Comparison of ENCODE assay signal across 13 cellular contexts in the genomic region with DNA sequence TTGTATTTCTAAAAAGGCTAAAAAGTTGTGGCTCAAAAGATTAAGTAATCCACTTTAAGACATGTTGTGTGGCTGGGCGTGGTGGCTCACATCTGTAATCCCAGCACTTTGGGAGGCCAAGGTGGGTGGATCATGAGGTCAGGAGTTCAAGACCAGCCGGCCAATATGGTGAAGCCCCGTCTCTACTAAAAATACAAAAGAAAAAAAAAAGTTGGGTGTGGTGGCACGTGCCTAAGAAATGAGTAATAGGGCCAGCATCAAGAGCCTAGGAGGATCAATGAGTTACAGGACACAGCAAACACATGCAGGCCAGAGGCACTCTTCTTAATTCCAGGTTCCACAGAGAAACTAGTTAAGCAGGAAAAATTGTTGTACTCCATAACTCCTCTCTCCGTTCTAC.
DNase-seq lines count a peak whose midpoint lies in the region; ATAC-seq, FAIRE-seq and TF ChIP-seq lines count a peak whose summit lies in the region.
"Had no signal": no experiment of that assay in that cellular context is flagged by ENCODE, and none has a peak within 500 bp of the region (broad histone marks: within the 10 kb centered on the region; RNA-seq: fewer than 3 reads in every experiment).

No MANE protein-coding gene starts in this region.

- in situ Hi-C loops in K562 (cut with MboI), result no loop called here
- in situ Hi-C loops in G401 (cut with HindIII; ENCODE audit: low sequenced_read_pairs), result no loop called here

- ATAC-seq in K562, result peak; percentile 45
- ATAC-seq in HG02571 (IDR thresholded peaks at IDR 0.05; ENCODE audit: unreplicated experiment), result no peak
- ATAC-seq: effector memory CD8-positive, alpha-beta T cell had no signal

- H3K9me3 Mint-ChIP-seq in MCF 10A (ENCODE audit: unreplicated experiment) (no peaks in the 10 kb centered on the region), mesothelial cell of epicardium (no peaks in the 10 kb centered on the region)
- H3K9me3 Mint-ChIP-seq in CD4-positive, alpha-beta memory T cell, result no peaks in the 10 kb centered on the region
- H3K9me3 Mint-ChIP-seq: effector memory CD8-positive, alpha-beta T cell had no signal

- peaks cover 6% of the 10 kb centered on the region for H3K4me1 Mint-ChIP-seq in MCF 10A (ENCODE audit: insufficient read depth, unreplicated experiment)
- peaks cover 6 to 10% (median 7%) of the 10 kb centered on the region in 4 donors for H3K4me1 Mint-ChIP-seq in CD4-positive, alpha-beta memory T cell
- H3K4me1 Mint-ChIP-seq in mesothelial cell of epicardium, result peaks cover 5% of the 10 kb centered on the region

- H4K20me1 ChIP-seq in K562 (replicated peaks; ENCODE audit: control insufficient read depth, insufficient read depth, low read length), result no peaks in the 10 kb centered on the region

- H3K27me3 ChIP-seq in breast epithelium (no peaks in the 10 kb centered on the region), K562 (ENCODE audit: control insufficient read depth in 2 of 2, insufficient read depth in 2 of 2, low read length in 2 of 2) (no peaks in the 10 kb centered on the region)
- H3K27me3 ChIP-seq in CD4-positive, alpha-beta memory T cell (ENCODE audit: insufficient read depth, low read length), result no peaks in the 10 kb centered on the region
- H3K27me3 ChIP-seq: right atrium auricular region, testis had no signal

- H3K4me3 Mint-ChIP-seq in MCF 10A (ENCODE audit: unreplicated experiment) (no peak overlapping the region), mesothelial cell of epicardium (no peak overlapping the region)
- H3K4me3 Mint-ChIP-seq in CD4-positive, alpha-beta memory T cell, result no peak overlapping the region
- H3K4me3 Mint-ChIP-seq: effector memory CD8-positive, alpha-beta T cell had no signal

- 29% methylated on average over 5 of the region's 5 CpGs for WGBS in K562 (ENCODE audit: insufficient coverage, low coverage, missing lambda C conversion rate)

- H2AFZ ChIP-seq in K562 (ENCODE audit: low read depth, low read length), result no peak overlapping the region

- POLR2A ChIA-PET in MCF 10A (lab: Yijun Ruan, JAX) (interaction anchor here (1.3 kb wide), 1 partner anchor 15 kb away, joined by 3 read pairs; no protein-coding TSS in a partner anchor), K562 (lab: Yijun Ruan, JAX) (interaction anchor here (1.5 kb wide), 1 partner anchor 12 kb away, joined by 3 read pairs; no protein-coding TSS in a partner anchor)
- POLR2A ChIA-PET in CD4-positive, alpha-beta memory T cell (lab: Charles Lee; ENCODE audit: partially characterized antibody), result interaction anchor here (1.0 kb wide), 1 partner anchor 8 kb away, joined by 3 read pairs; no protein-coding TSS in a partner anchor

- H3K9ac ChIP-seq in K562 (ENCODE audit: insufficient read depth in 1 of 2, low read depth in 2 of 2, low read length in 2 of 2), result peak overlapping the region in 1 of 2 experiments; percentile 18; a peak in 3 of 4 replicates

- H3K79me2 ChIP-seq in K562 (ENCODE audit: control insufficient read depth, insufficient read depth, low read length), result peaks cover 16% of the 10 kb centered on the region; the same call in 2 of the 3 replicates

- H3K9me1 ChIP-seq in K562 (ENCODE audit: control insufficient read depth, insufficient read depth, low read length), result no peaks in the 10 kb centered on the region

- H3K4me3 ChIP-seq in breast epithelium, result no peak overlapping the region
- H3K4me3 ChIP-seq in K562, result no peak overlapping the region
- no peak overlapping the region for H3K4me3 ChIP-seq in CD4-positive, alpha-beta memory T cell (ENCODE audit: low read length in 2 of 2)
- H3K4me3 ChIP-seq: right atrium auricular region, testis had no signal

- no peaks in the 10 kb centered on the region for H3K9me3 ChIP-seq in breast epithelium
- H3K9me3 ChIP-seq in K562 (replicated peaks; ENCODE audit: control insufficient read depth, insufficient read depth, low read depth, low read length), result no peaks in the 10 kb centered on the region
- H3K9me3 ChIP-seq in CD4-positive, alpha-beta memory T cell (ENCODE audit: control insufficient read depth in 1 of 2, low read length in 2 of 2), result no peaks in the 10 kb centered on the region
- H3K9me3 ChIP-seq: right atrium auricular region, testis had no signal

- no peak for TF ChIP-seq CTCF in MCF 10A (IDR thresholded peaks at IDR 0.05; ENCODE audit: unreplicated experiment)
- TF ChIP-seq CTCF in breast epithelium (IDR thresholded peaks at IDR 0.05), result no peak
- no peak for TF ChIP-seq CTCF in K562 (IDR thresholded peaks at IDR 0.05 in 2 of 3, conservative IDR thresholded peaks at IDR 0.05 in 1 of 3; ENCODE audit: insufficient read depth in 2 of 3, low read depth in 1 of 3, low read length in 3 of 3)
- no peak for TF ChIP-seq CTCF in mesothelial cell of epicardium (IDR thresholded peaks at IDR 0.05; ENCODE audit: unreplicated experiment)

- H3K4me1 ChIP-seq in breast epithelium (no peaks in the 10 kb centered on the region), K562 (replicated peaks in 1 of 2; ENCODE audit: control insufficient read depth in 2 of 2, insufficient read depth in 2 of 2, low read length in 2 of 2) (peaks cover 4 to 7% of the 10 kb centered on the region in 2 experiments; a peak in 3 of 5 replicates)
- H3K4me1 ChIP-seq in CD4-positive, alpha-beta memory T cell (ENCODE audit: insufficient read depth, low read length), result no peaks in the 10 kb centered on the region
- H3K4me1 ChIP-seq: testis had no signal

- no peak for TF ChIP-seq EP300 in K562 (IDR thresholded peaks at IDR 0.05; ENCODE audit: low read length)

- H3K36me3 ChIP-seq in breast epithelium (no peaks in the 10 kb centered on the region), K562 (ENCODE audit: control insufficient read depth, insufficient read depth, low read length) (peaks cover 88% of the 10 kb centered on the region)
- peaks cover 24% of the 10 kb centered on the region for H3K36me3 ChIP-seq in CD4-positive, alpha-beta memory T cell (ENCODE audit: insufficient read depth, low read length)
- H3K36me3 ChIP-seq: right atrium auricular region had no signal

- CTCF ChIA-PET in MCF 10A (lab: Yijun Ruan, JAX) (interaction anchor here (0.9 to 4.9 kb wide), 4 partner anchors 12 to 273 kb away, joined by 3 to 78 read pairs (median 6); no protein-coding TSS in a partner anchor), K562 (lab: Yijun Ruan, JAX; ENCODE audit: low intra/inter-chr PET ratio) (interaction anchor here (0.6 kb wide), 1 partner anchor 181 kb away, joined by 3 read pairs; no protein-coding TSS in a partner anchor)
- CTCF ChIA-PET in CD4-positive, alpha-beta memory T cell (lab: Charles Lee; ENCODE audit: partially characterized antibody), result interaction anchor here (1.3 kb wide), 1 partner anchor 24 kb away, joined by 4 read pairs; no protein-coding TSS in a partner anchor

- peak; percentile 29 for FAIRE-seq in K562 (lab: Jason Lieb, UNC)

- H3K27ac Mint-ChIP-seq in MCF 10A (ENCODE audit: low read depth, unreplicated experiment) (no peak overlapping the region), mesothelial cell of epicardium (no peak overlapping the region)
- H3K27ac Mint-ChIP-seq in CD4-positive, alpha-beta memory T cell, result peak overlapping the region in 2 of 7 donors; percentile 12 to 50
- H3K27ac Mint-ChIP-seq: effector memory CD8-positive, alpha-beta T cell had no signal

- H3K27me3 Mint-ChIP-seq in MCF 10A (ENCODE audit: insufficient read depth, unreplicated experiment), result no peaks in the 10 kb centered on the region
- H3K27me3 Mint-ChIP-seq in CD4-positive, alpha-beta memory T cell, result no peaks in the 10 kb centered on the region
- H3K27me3 Mint-ChIP-seq in mesothelial cell of epicardium (ENCODE audit: low read depth), result no peaks in the 10 kb centered on the region
- H3K27me3 Mint-ChIP-seq: effector memory CD8-positive, alpha-beta T cell had no signal

- intact Hi-C loops in MCF 10A (cut with micrococcal nuclease) (loop anchor here (2.0 kb wide), 1 partner anchor 58 kb away; no protein-coding TSS in a partner anchor), breast epithelium (cut with DNase I; ENCODE audit: low total_unique reads) (no loop called here), K562 (cut with micrococcal nuclease) (no loop called here)
- intact Hi-C loops in CD4-positive, alpha-beta memory T cell (cut with micrococcal nuclease), result no loop called here

- no peak for TF ChIP-seq RAD21 in K562 (CRISPR knock-in tag; conservative IDR thresholded peaks at IDR 0.05 in 1 of 2, IDR thresholded peaks at IDR 0.05 in 1 of 2)

- H3K27ac ChIP-seq in breast epithelium (no peak overlapping the region), K562 (ENCODE audit: extremely low read depth, low read depth, low read length) (peak overlapping the region; percentile 41; the same call in 2 of the 3 replicates)
- no peak overlapping the region for H3K27ac ChIP-seq in CD4-positive, alpha-beta memory T cell (ENCODE audit: low read depth, low read length)
- H3K27ac ChIP-seq: right atrium auricular region, testis had no signal

- H3K36me3 Mint-ChIP-seq in MCF 10A (ENCODE audit: insufficient read depth, unreplicated experiment), result peaks cover 22% of the 10 kb centered on the region
- peaks cover 19 to 28% of the 10 kb centered on the region in 2 donors for H3K36me3 Mint-ChIP-seq in CD4-positive, alpha-beta memory T cell
- peaks cover 5% of the 10 kb centered on the region for H3K36me3 Mint-ChIP-seq in mesothelial cell of epicardium

- BruUV-seq in MCF 10A (replicated peaks; lab: Mats Ljungman, UMichigan) (no TSS peak), K562 (replicated peaks; lab: Mats Ljungman, UMichigan) (no TSS peak)

- TF ChIP-seq POLR2A in breast epithelium (IDR thresholded peaks at IDR 0.05) (no peak), K562 (conservative IDR thresholded peaks at IDR 0.05) (no peak)

- DNase-seq in MCF 10A (ENCODE audit: unreplicated experiment) (peak; percentile 57), breast epithelium (ENCODE audit: low spot score in 2 of 2) (no peak), K562 (ENCODE audit: extremely low read depth in 1 of 4, low spot score in 3 of 4) (peak; percentile 14 to 45 (median 34)), iris pigment epithelial cell (ENCODE audit: low read depth) (peak; percentile 34), G401 (ENCODE audit: low spot score) (no peak), mesothelial cell of epicardium (ENCODE audit: low spot score in 2 of 2, unreplicated experiment in 2 of 2) (no peak)
- no peak for DNase-seq in CD4-positive, alpha-beta memory T cell
- DNase-seq: effector memory CD8-positive, alpha-beta T cell; GF-D8; NCI-H345; testis had no signal

- peak overlapping the region; percentile 5; the same call in 1 of the 2 replicates for H3K4me2 ChIP-seq in K562 (ENCODE audit: insufficient read depth, low read length)

TF ChIP-seq in K562, 482 proteins besides CTCF, POLR2A, EP300 and RAD21 (continues in another document):
- TF ChIP-seq ZBED1 (IDR thresholded peaks at IDR 0.05) (no peak), ZFX (CRISPR knock-in tag; IDR thresholded peaks at IDR 0.05) (no peak), EGR1 (conservative IDR thresholded peaks at IDR 0.05) (peak; percentile 34; the same call in 1 of the 2 replicates), ETV5 (CRISPR knock-in tag; IDR thresholded peaks at IDR 0.05; ENCODE audit: low read depth) (no peak), ZNF384 (IDR thresholded peaks at IDR 0.05; ENCODE audit: low read depth, low read length) (peak; percentile 42; the same call in 1 of the 2 replicates), FOXP1 (CRISPR knock-in tag; IDR thresholded peaks at IDR 0.05) (no peak)

Comparison
In these comparisons a context has a peak if more than half of its experiments do, and no peak if none do; other contexts are left out.
1. DNase-seq: peak in MCF 10A (single experiment), K562 (4 of 4) and iris pigment epithelial cell (single experiment); none in breast epithelium (0 of 2), CD4-positive, alpha-beta memory T cell (0 of 5), G401 (single experiment) and mesothelial cell of epicardium (0 of 2).